Comparison of ENCODE assay signal across 15 cellular contexts in genomic region chr5:38445374-38446028, GRCh38.
DNase-seq lines count a peak whose midpoint lies in the region; ATAC-seq and TF ChIP-seq lines count a peak whose summit lies in the region.
"Had no signal": no experiment of that assay in that cellular context is flagged by ENCODE, and none has a peak within 500 bp of the region (broad histone marks: within the 10 kb centered on the region; RNA-seq: fewer than 3 reads in every experiment).

No MANE protein-coding gene starts in this region.

- peaks cover 0 to 4% of the 10 kb centered on the region in 2 donors for H3K4me1 ChIP-seq in thyroid gland

- peak overlapping the region in 1 of 3 donors; percentile 13 for H3K27ac ChIP-seq in thyroid gland
- H3K27ac ChIP-seq: 22Rv1, SJSA1 had no signal

- CTCF ChIA-PET in MCF 10A (lab: Yijun Ruan, JAX) = interaction anchor here (0.6 to 7.8 kb wide), 20 partner anchors 8 to 477 kb away, joined by 3 to 250 read pairs (median 4); no protein-coding TSS in a partner anchor
- CTCF ChIA-PET in activated CD4-positive, alpha-beta T cell treated with anti-CD3 and anti-CD28 coated beads for 36 hours (lab: Charles Lee) = interaction anchor here (0.5 to 7.1 kb wide), 5 partner anchors 9 to 877 kb away, joined by 3 to 147 read pairs (median 3); no protein-coding TSS in a partner anchor

- H3K9me3 ChIP-seq in thyroid gland = no peaks in the 10 kb centered on the region
- H3K9me3 ChIP-seq: SJSA1 had no signal

- no peaks in the 10 kb centered on the region for H3K27me3 Mint-ChIP-seq in MCF 10A (ENCODE audit: insufficient read depth, unreplicated experiment)
- H3K27me3 Mint-ChIP-seq in activated CD4-positive, alpha-beta T cell treated with anti-CD3 and anti-CD28 coated beads for 36 hours = peaks cover 37% of the 10 kb centered on the region

- H3K27me3 ChIP-seq in thyroid gland = no peaks in the 10 kb centered on the region
- H3K27me3 ChIP-seq: SJSA1 had no signal

- peaks cover 16% of the 10 kb centered on the region for H3K36me3 Mint-ChIP-seq in MCF 10A (ENCODE audit: insufficient read depth, unreplicated experiment)
- H3K36me3 Mint-ChIP-seq in activated CD4-positive, alpha-beta T cell treated with anti-CD3 and anti-CD28 coated beads for 36 hours (ENCODE audit: low read depth) = no peaks in the 10 kb centered on the region

- H3K4me1 Mint-ChIP-seq in MCF 10A (ENCODE audit: insufficient read depth, unreplicated experiment) = peaks cover 16% of the 10 kb centered on the region
- no peaks in the 10 kb centered on the region for H3K4me1 Mint-ChIP-seq in activated CD4-positive, alpha-beta T cell treated with anti-CD3 and anti-CD28 coated beads for 36 hours

- BruUV-seq in MCF 10A (replicated peaks; lab: Mats Ljungman, UMichigan) = TSS peak; percentile 66

- peak; percentile 33 for DNase-seq in DMS 273 (lab: John Stamatoyannopoulos, UW; ENCODE audit: unreplicated experiment)
- DNase-seq in DMS 273 treated with DMSO at 0.1 percent for 48 hours (lab: John Stamatoyannopoulos, UW) = no peak
- DNase-seq in MCF 10A (ENCODE audit: unreplicated experiment) = peak; percentile 89
- DNase-seq in left kidney (ENCODE audit: low read depth, low spot score) = peak; percentile 56
- peak; percentile 82 for DNase-seq in thyroid gland
- no peak for DNase-seq in KBM-7
- no peak for DNase-seq in activated CD4-positive, alpha-beta T cell treated with anti-CD3 and anti-CD28 coated beads for 36 hours
- DNase-seq: activated CD4-positive, alpha-beta T cell treated with anti-CD3 and anti-CD28 coated beads for 4 hours; activated naive CD4-positive, alpha-beta T cell treated with Interleukin-2 at 50 U/mL for 16 hours; DMS53; NCI-H2171 treated with DMSO at 0.1 percent for 48 hours had no signal

- no peak for ATAC-seq in activated CD4-positive, alpha-beta T cell treated with anti-CD3 and anti-CD28 coated beads for 36 hours
- no peak for ATAC-seq in HG03457 (IDR thresholded peaks at IDR 0.05; ENCODE audit: unreplicated experiment)

- H3K4me3 Mint-ChIP-seq in MCF 10A (ENCODE audit: unreplicated experiment) = peak overlapping the region; percentile 88
- H3K4me3 Mint-ChIP-seq in activated CD4-positive, alpha-beta T cell treated with anti-CD3 and anti-CD28 coated beads for 36 hours = no peak overlapping the region
- H3K4me3 Mint-ChIP-seq: neural crest cell had no signal

- in situ Hi-C loops in KBM-7 (cut with MboI; ENCODE audit: low pct_unique_long_range_greater_than_20kb, low sequenced_read_pairs) = loop anchor here (25.0 kb wide), 1 partner anchor 367 kb away; no protein-coding TSS in a partner anchor

- no peak for TF ChIP-seq POLR2A in thyroid gland (IDR thresholded peaks at IDR 0.05)

- H3K9me3 Mint-ChIP-seq in MCF 10A (ENCODE audit: unreplicated experiment) = no peaks in the 10 kb centered on the region
- H3K9me3 Mint-ChIP-seq in activated CD4-positive, alpha-beta T cell treated with anti-CD3 and anti-CD28 coated beads for 36 hours (ENCODE audit: low read depth) = no peaks in the 10 kb centered on the region
- H3K9me3 Mint-ChIP-seq: neural crest cell had no signal

- peak overlapping the region in 1 of 3 donors; percentile 10 for H3K4me3 ChIP-seq in thyroid gland (replicated peaks in 1 of 3)
- H3K4me3 ChIP-seq: SJSA1 had no signal

- intact Hi-C loops in MCF 10A (cut with micrococcal nuclease) = loop anchor here (1.0 to 5.0 kb wide), 4 partner anchors 70 to 365 kb away; no protein-coding TSS in a partner anchor
- intact Hi-C loops in thyroid gland (cut with DNase I) = loop anchor here (10.0 kb wide), 1 partner anchor 69 kb away; no protein-coding TSS in a partner anchor
- intact Hi-C loops in activated CD4-positive, alpha-beta T cell treated with anti-CD3 and anti-CD28 coated beads for 36 hours (cut with DNase I, micrococcal nuclease) = no loop called here

- H3K27ac Mint-ChIP-seq in MCF 10A (ENCODE audit: low read depth, unreplicated experiment) = peak overlapping the region; percentile 94
- H3K27ac Mint-ChIP-seq in activated CD4-positive, alpha-beta T cell treated with anti-CD3 and anti-CD28 coated beads for 36 hours = no peak overlapping the region

- TF ChIP-seq CTCF in MCF 10A (IDR thresholded peaks at IDR 0.05; ENCODE audit: unreplicated experiment) = no peak
- no peak for TF ChIP-seq CTCF in thyroid gland (IDR thresholded peaks at IDR 0.05)

- H3K36me3 ChIP-seq in thyroid gland = no peaks in the 10 kb centered on the region
- H3K36me3 ChIP-seq: SJSA1 had no signal

- WGBS in thyroid gland, 2 donors = 51 to 70% methylated on average over 18 to 24 of the region's 24 CpGs

- POLR2A ChIA-PET in MCF 10A (lab: Yijun Ruan, JAX) = interaction anchor here (0.6 to 3.7 kb wide), 18 partner anchors 11 to 456 kb away, joined by 3 to 18 read pairs (median 4); partner anchors contain the start of genes LIFR and OSMR
- POLR2A ChIA-PET in activated CD4-positive, alpha-beta T cell treated with anti-CD3 and anti-CD28 coated beads for 36 hours (lab: Charles Lee) = no interaction called here

Comparison
In these comparisons a context has a peak if more than half of its experiments do, and no peak if none do; other contexts are left out.
1. DNase-seq: peak in DMS 273 (single experiment), MCF 10A (single experiment), left kidney (single experiment) and thyroid gland (2 of 2); none in DMS 273 treated with DMSO at 0.1 percent for 48 hours (single experiment), KBM-7 (single experiment) and activated CD4-positive, alpha-beta T cell treated with anti-CD3 and anti-CD28 coated beads for 36 hours (single experiment).
2. intact Hi-C loops: an anchor here in MCF 10A (1.0 to 5.0 kb wide) and thyroid gland (10.0 kb wide); none called in activated CD4-positive, alpha-beta T cell treated with anti-CD3 and anti-CD28 coated beads for 36 hours.